1 cellular context compared by ENCODE assay signal in genomic region chr12:6158749-6159148, GRCh38.
TF ChIP-seq lines count a peak whose summit lies in the region.

No MANE protein-coding gene starts in this region.

TF ChIP-seq in WTC11, 78 proteins besides CTCF, POLR2A, EP300 and RAD21 (continued from another document):
- TF ChIP-seq ZNF512 (CRISPR knock-in tag; IDR thresholded peaks at IDR 0.05; ENCODE audit: borderline replicate concordance): no peak
- no peak for TF ChIP-seq USF2 (CRISPR knock-in tag; IDR thresholded peaks at IDR 0.05)
- no peak for TF ChIP-seq IRF2 (CRISPR knock-in tag; IDR thresholded peaks at IDR 0.05; ENCODE audit: borderline replicate concordance, low read depth)
- no peak for TF ChIP-seq ZNF425 (CRISPR knock-in tag; conservative IDR thresholded peaks at IDR 0.05)
- no peak for TF ChIP-seq PRDM15 (CRISPR knock-in tag; IDR thresholded peaks at IDR 0.05)
- TF ChIP-seq NR1H2 (CRISPR knock-in tag; IDR thresholded peaks at IDR 0.05): no peak
- no peak for TF ChIP-seq RORB (CRISPR knock-in tag; IDR thresholded peaks at IDR 0.05)
- no peak for TF ChIP-seq ZNF396 (CRISPR knock-in tag; IDR thresholded peaks at IDR 0.05; ENCODE audit: borderline replicate concordance)
